In genomic region chr14:39243831-39244230, GRCh38 we compare ENCODE assay signal across 21 cellular contexts.
"Had no signal": no experiment of that assay in that cellular context is flagged by ENCODE, and none has a peak within 500 bp of the region (broad histone marks: within the 10 kb centered on the region; RNA-seq: fewer than 3 reads in every experiment).

No MANE protein-coding gene starts in this region.

- H3K4me3 ChIP-seq: SJSA1, SK-N-MC had no signal

- H3K9me3 ChIP-seq: SJSA1 had no signal

- DNase-seq: KBM-7; MV-4-11; NCI-H1048; NCI-H1105; NCI-H1417; NCI-H1436 treated with DMSO at 0.1 percent for 48 hours; NCI-H1694; NCI-H187 treated with DMSO at 0.1 percent for 48 hours; NCI-H2029 treated with DMSO at 0.1 percent for 48 hours; NCI-H2227 treated with DMSO at 0.1 percent for 48 hours; NCI-H524; NCI-H69; NCI-H774; NK-92 treated with Interleukin-12 subunit alpha and Interleukin-12 subunit beta, amount 100 ng/mL, for 24 hours; Right ventricle myocardium superior; RPMI8226; SIG-M5 had no signal

- H3K4me1 Mint-ChIP-seq: IgD-negative memory B cell had no signal

- H3K4me1 ChIP-seq: SJSA1 had no signal

- H3K27ac ChIP-seq: HL-60, SJSA1, SK-N-MC had no signal

- H3K27me3 ChIP-seq: SJSA1 had no signal

- H3K4me3 Mint-ChIP-seq: IgD-negative memory B cell had no signal

- H3K36me3 Mint-ChIP-seq: IgD-negative memory B cell had no signal

- H3K36me3 ChIP-seq: SJSA1 had no signal

- H3K27ac Mint-ChIP-seq: IgD-negative memory B cell had no signal

- H3K9me3 Mint-ChIP-seq: IgD-negative memory B cell had no signal
